ENCODE assay signal across 18 cellular contexts in the genomic region with DNA sequence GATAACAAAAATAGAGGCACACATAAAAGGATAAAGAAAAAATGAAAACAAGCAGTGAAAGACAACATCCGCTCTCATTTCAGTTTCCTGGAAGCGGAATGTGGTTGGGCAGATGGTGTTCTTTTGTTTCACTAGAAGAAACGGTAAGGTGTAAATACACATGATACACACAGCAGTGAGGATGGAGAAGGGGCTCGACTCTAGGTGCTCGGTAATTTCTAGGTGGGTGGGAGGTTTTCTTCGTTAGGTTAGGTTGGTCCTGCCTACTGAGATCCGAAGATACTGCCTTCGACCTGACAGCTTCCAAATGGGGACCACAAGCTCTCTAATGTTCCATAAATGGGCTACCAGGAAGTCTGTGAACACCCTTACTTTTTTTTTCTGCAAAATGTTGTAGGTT.
DNase-seq lines count a peak whose midpoint lies in the region; ATAC-seq and TF ChIP-seq lines count a peak whose summit lies in the region.
"Had no signal": no experiment of that assay in that cellular context is flagged by ENCODE, and none has a peak within 500 bp of the region (broad histone marks: within the 10 kb centered on the region; RNA-seq: fewer than 3 reads in every experiment).

No MANE protein-coding gene starts in this region.

- peak; percentile 91 to 92 for ATAC-seq in CD4-positive, CD25-positive, alpha-beta regulatory T cell (ENCODE audit: low read depth in 2 of 2)
- ATAC-seq in mucosa of descending colon (peak; percentile 76), left ventricle myocardium superior (no peak), HG03097 (IDR thresholded peaks at IDR 0.05; ENCODE audit: low FRiP score, unreplicated experiment) (no peak)
- ATAC-seq: WTC11 had no signal

- no peaks in the 10 kb centered on the region for H3K27me3 Mint-ChIP-seq in CD4-positive, CD25-positive, alpha-beta regulatory T cell
- H3K27me3 Mint-ChIP-seq in Calu3 (ENCODE audit: unreplicated experiment), result no peaks in the 10 kb centered on the region
- H3K27me3 Mint-ChIP-seq: B cell had no signal

- TF ChIP-seq CTCF in mucosa of descending colon (IDR thresholded peaks at IDR 0.05) (no peak), Calu3 (IDR thresholded peaks at IDR 0.05; ENCODE audit: unreplicated experiment) (no peak)

- peaks cover 4% of the 10 kb centered on the region for H3K36me3 Mint-ChIP-seq in CD4-positive, CD25-positive, alpha-beta regulatory T cell
- H3K36me3 Mint-ChIP-seq in Calu3 (ENCODE audit: insufficient read depth, unreplicated experiment), result no peaks in the 10 kb centered on the region
- H3K36me3 Mint-ChIP-seq: WTC11 had no signal

- peaks cover 0 to 2% (median 0%) of the 10 kb centered on the region in 7 donors for H3K9me3 Mint-ChIP-seq in CD4-positive, CD25-positive, alpha-beta regulatory T cell
- H3K9me3 Mint-ChIP-seq in Calu3 (ENCODE audit: low read depth, unreplicated experiment), result peaks cover 7% of the 10 kb centered on the region
- H3K9me3 Mint-ChIP-seq: nephron progenitor cell, WTC11 had no signal

- peak overlapping the region; percentile 95 to 100 (median 96) for H3K27ac Mint-ChIP-seq in CD4-positive, CD25-positive, alpha-beta regulatory T cell
- no peak overlapping the region for H3K27ac Mint-ChIP-seq in Calu3 (ENCODE audit: unreplicated experiment)
- H3K27ac Mint-ChIP-seq: B cell, nephron progenitor cell, WTC11 had no signal

- intact Hi-C loops in mucosa of descending colon (cut with DNase I, micrococcal nuclease) (no loop called here), left ventricle myocardium superior (cut with micrococcal nuclease) (no loop called here), Calu3 (cut with micrococcal nuclease; ENCODE audit: unreplicated experiment) (no loop called here)

- CTCF ChIA-PET in Calu3 (lab: Charles Lee), result no interaction called here

- BruUV-seq in Calu3 (replicated peaks; lab: Mats Ljungman, UMichigan), result no TSS peak

- no peak for TF ChIP-seq POLR2A in erythroblast (IDR thresholded peaks at IDR 0.05; ENCODE audit: low read length)

- no peaks in the 10 kb centered on the region for H3K36me3 ChIP-seq in CD4-positive, CD25-positive, alpha-beta regulatory T cell (ENCODE audit: control insufficient read depth, insufficient read depth, low read length)
- H3K36me3 ChIP-seq in mucosa of descending colon (ENCODE audit: low read depth), result no peaks in the 10 kb centered on the region
- H3K36me3 ChIP-seq: uterus had no signal

- peak overlapping the region; percentile 87 for H3K27ac ChIP-seq in CD4-positive, CD25-positive, alpha-beta regulatory T cell (ENCODE audit: insufficient read depth, low read length, poor library complexity, severe bottlenecking)
- H3K27ac ChIP-seq: PC-9, uterus had no signal

- peak overlapping the region; percentile 83 for H3K4me3 ChIP-seq in CD4-positive, CD25-positive, alpha-beta regulatory T cell (ENCODE audit: low read depth, low read length)
- no peak overlapping the region for H3K4me3 ChIP-seq in mucosa of descending colon
- H3K4me3 ChIP-seq: PC-9, uterus had no signal

- peaks cover 59 to 99% (median 85%) of the 10 kb centered on the region in 4 donors for H3K4me1 Mint-ChIP-seq in CD4-positive, CD25-positive, alpha-beta regulatory T cell
- no peaks in the 10 kb centered on the region for H3K4me1 Mint-ChIP-seq in Calu3 (ENCODE audit: low read depth, unreplicated experiment)
- H3K4me1 Mint-ChIP-seq: B cell, nephron progenitor cell, WTC11 had no signal

- DNase-seq in CD4-positive, CD25-positive, alpha-beta regulatory T cell, result peak in 2 of 3 donors; percentile 82 to 96
- DNase-seq in DMS153 treated with DMSO at 0.1 percent for 48 hours (lab: John Stamatoyannopoulos, UW; ENCODE audit: unreplicated experiment) (peak; percentile 28), mucosa of descending colon (peak in 1 of 3 donors; percentile 25), left ventricle myocardium superior (no peak), erythroblast (lab: John Stamatoyannopoulos, UW) (no peak), Calu3 (no peak)
- DNase-seq in activated T-cell treated with anti-CD3 and anti-CD28 coated beads, Interleukin-2, amount 50 U/mL, for 48 hours, result peak; percentile 63 to 68
- DNase-seq: foreskin fibroblast; GOT3; NCI-H187 treated with DMSO at 0.1 percent for 48 hours; NCI-H526; nephron progenitor cell; PC-9; stimulated activated CD4-positive, alpha-beta T cell treated with anti-CD3 and anti-CD28 coated beads, Interleukin-2, amount 100 ng/mL, for 24 hours; uterus had no signal

- H3K4me3 Mint-ChIP-seq in CD4-positive, CD25-positive, alpha-beta regulatory T cell, result peak overlapping the region; percentile 55 to 84 (median 80)
- no peak overlapping the region for H3K4me3 Mint-ChIP-seq in Calu3 (ENCODE audit: low read depth, unreplicated experiment)
- H3K4me3 Mint-ChIP-seq: B cell, nephron progenitor cell, WTC11 had no signal

- H3K9me3 ChIP-seq in CD4-positive, CD25-positive, alpha-beta regulatory T cell (ENCODE audit: control insufficient read depth in 2 of 2, low read length in 2 of 2), result no peaks in the 10 kb centered on the region
- H3K9me3 ChIP-seq in mucosa of descending colon, result no peaks in the 10 kb centered on the region
- H3K9me3 ChIP-seq: uterus had no signal

- H3K4me1 ChIP-seq in CD4-positive, CD25-positive, alpha-beta regulatory T cell (ENCODE audit: control insufficient read depth, insufficient read depth, low read length, poor library complexity, severe bottlenecking), result peaks cover 90% of the 10 kb centered on the region
- no peaks in the 10 kb centered on the region for H3K4me1 ChIP-seq in mucosa of descending colon (ENCODE audit: low read depth)
- H3K4me1 ChIP-seq: uterus had no signal

- H3K27me3 ChIP-seq in CD4-positive, CD25-positive, alpha-beta regulatory T cell (ENCODE audit: control insufficient read depth, insufficient read depth, low read length), result no peaks in the 10 kb centered on the region
- H3K27me3 ChIP-seq: uterus had no signal

Comparison
In these comparisons a context has a peak if more than half of its experiments do, and no peak if none do; other contexts are left out.
1. ATAC-seq: peak in CD4-positive, CD25-positive, alpha-beta regulatory T cell (2 of 2) and mucosa of descending colon (single experiment); none in left ventricle myocardium superior (single experiment) and HG03097 (single experiment).
2. DNase-seq: peak in CD4-positive, CD25-positive, alpha-beta regulatory T cell (2 of 3), DMS153 treated with DMSO at 0.1 percent for 48 hours (single experiment) and activated T-cell treated with anti-CD3 and anti-CD28 coated beads, Interleukin-2, amount 50 U/mL, for 48 hours (2 of 2); none in left ventricle myocardium superior (single experiment), erythroblast (0 of 2) and Calu3 (single experiment).